Comparison of ENCODE assay signal across 18 cellular contexts in the genomic region with DNA sequence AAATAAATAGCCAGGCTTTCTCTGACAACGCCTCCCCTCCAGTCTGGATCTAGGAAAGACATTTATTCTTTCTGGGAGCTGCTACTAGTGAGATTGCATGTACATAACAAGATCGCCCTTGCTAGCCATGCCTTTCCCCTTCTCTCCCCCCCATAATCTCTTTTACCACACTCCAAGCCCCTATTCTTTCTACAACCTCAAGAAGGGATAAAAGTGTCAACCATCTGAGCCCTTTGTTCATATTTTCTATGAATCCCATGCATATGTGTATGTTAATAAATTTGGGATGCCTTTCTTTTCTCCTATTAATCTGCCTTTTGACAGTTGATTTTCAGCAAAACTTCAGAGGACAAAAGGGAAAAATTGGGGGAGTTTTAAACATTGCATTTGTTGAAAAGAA.
DNase-seq lines count a peak whose midpoint lies in the region; ATAC-seq and TF ChIP-seq lines count a peak whose summit lies in the region.
"Had no signal": no experiment of that assay in that cellular context is flagged by ENCODE, and none has a peak within 500 bp of the region (broad histone marks: within the 10 kb centered on the region; RNA-seq: fewer than 3 reads in every experiment).

No MANE protein-coding gene starts in this region.

- no peaks in the 10 kb centered on the region for H3K9me3 ChIP-seq in HUES64 (ENCODE audit: insufficient read depth, low read depth, low read length)

- H3K36me3 ChIP-seq in GM23338 (ENCODE audit: insufficient read depth): no peaks in the 10 kb centered on the region
- no peaks in the 10 kb centered on the region for H3K36me3 ChIP-seq in HUES64 (ENCODE audit: insufficient read depth, low read length)

- H3K9me2 ChIP-seq in GM23338 (ENCODE audit: insufficient read depth): no peaks in the 10 kb centered on the region; the same call in 1 of the 2 replicates

- TF ChIP-seq CTCF in GM23338 (conservative IDR thresholded peaks at IDR 0.05; ENCODE audit: low read depth in 2 of 2): no peak

- H3K27me3 ChIP-seq in GM23338 (ENCODE audit: insufficient read depth) (no peaks in the 10 kb centered on the region), HUES64 (ENCODE audit: insufficient read depth, low read length) (no peaks in the 10 kb centered on the region)

- H3K27me3 Mint-ChIP-seq in GM23338 (ENCODE audit: insufficient read depth, low read depth, poor library complexity): no peaks in the 10 kb centered on the region
- H3K27me3 Mint-ChIP-seq: B cell had no signal

- ATAC-seq in GM23338 (0 out of 3 replicates have a peak, but pooled peaks have one; percentile 24), GM21390 (IDR thresholded peaks at IDR 0.05; ENCODE audit: unreplicated experiment) (no peak)
- ATAC-seq in stimulated activated effector memory CD8-positive, alpha-beta T cell treated with anti-CD3 and anti-CD28 coated beads, Interleukin-12 subunit alpha, Interleukin-12 subunit beta, amount 100 ng/mL, for 72 hours: no peak

- 56% methylated on average over 2 of the region's 2 CpGs for WGBS in HUES64

- H3K79me2 ChIP-seq in GM23338 (replicated peaks; ENCODE audit: insufficient read depth): no peaks in the 10 kb centered on the region

- no peaks in the 10 kb centered on the region; the same call in 2 of the 3 replicates for H3K9me3 Mint-ChIP-seq in GM23338
- no peaks in the 10 kb centered on the region for H3K9me3 Mint-ChIP-seq in stimulated activated effector memory CD8-positive, alpha-beta T cell treated with anti-CD3 and anti-CD28 coated beads, Interleukin-12 subunit alpha, Interleukin-12 subunit beta, amount 100 ng/mL, for 72 hours
- H3K9me3 Mint-ChIP-seq: HFFc6 had no signal

- H3F3A ChIP-seq in GM23338 (replicated peaks; ENCODE audit: low read depth): no peaks in the 10 kb centered on the region

- peak overlapping the region; percentile 64; the same call in 1 of the 2 replicates for H2AFZ ChIP-seq in GM23338

- DNase-seq in NCI-H82 (lab: John Stamatoyannopoulos, UW) (peak; percentile 5), NCI-H82 treated with DMSO at 0.1 percent for 48 hours (lab: John Stamatoyannopoulos, UW; ENCODE audit: unreplicated experiment) (no peak), GM23338 (ENCODE audit: low spot score) (no peak)
- DNase-seq in stimulated activated effector memory CD8-positive, alpha-beta T cell treated with anti-CD3 and anti-CD28 coated beads, Interleukin-12 subunit alpha, Interleukin-12 subunit beta, amount 100 ng/mL, for 72 hours (ENCODE audit: low spot score in 2 of 2): no peak
- no peak for DNase-seq in stimulated activated naive CD4-positive, alpha-beta T cell treated with Interleukin-2 at 50 U/mL for 16 hours (lab: John Stamatoyannopoulos, UW)
- DNase-seq: C1 segment of cervical spinal cord; Calu3; CD4-positive, alpha-beta memory T cell; COR-L47; DMS53; DMS79 treated with DMSO at 0.1 percent for 48 hours; GF-D8; H7; HFFc6 had no signal

- H3K27ac Mint-ChIP-seq in GM23338: peak overlapping the region; percentile 9; the same call in 1 of the 2 replicates
- H3K27ac Mint-ChIP-seq in stimulated activated effector memory CD8-positive, alpha-beta T cell treated with anti-CD3 and anti-CD28 coated beads, Interleukin-12 subunit alpha, Interleukin-12 subunit beta, amount 100 ng/mL, for 72 hours: no peak overlapping the region
- H3K27ac Mint-ChIP-seq: B cell; CD4-positive, alpha-beta memory T cell; HFFc6 had no signal

- H3K4me3 ChIP-seq in GM23338 (no peak overlapping the region), HUES64 (ENCODE audit: low read length) (no peak overlapping the region)

- H3K4me1 Mint-ChIP-seq in GM23338: peaks cover 15% of the 10 kb centered on the region; the same call in 2 of the 3 replicates
- no peaks in the 10 kb centered on the region for H3K4me1 Mint-ChIP-seq in stimulated activated effector memory CD8-positive, alpha-beta T cell treated with anti-CD3 and anti-CD28 coated beads, Interleukin-12 subunit alpha, Interleukin-12 subunit beta, amount 100 ng/mL, for 72 hours
- H3K4me1 Mint-ChIP-seq: CD4-positive, alpha-beta memory T cell had no signal

- H4K20me1 ChIP-seq in GM23338 (replicated peaks; ENCODE audit: insufficient read depth): no peaks in the 10 kb centered on the region

- no peak overlapping the region for H3K4me3 Mint-ChIP-seq in GM23338
- H3K4me3 Mint-ChIP-seq in stimulated activated effector memory CD8-positive, alpha-beta T cell treated with anti-CD3 and anti-CD28 coated beads, Interleukin-12 subunit alpha, Interleukin-12 subunit beta, amount 100 ng/mL, for 72 hours: no peak overlapping the region
- H3K4me3 Mint-ChIP-seq: B cell; CD4-positive, alpha-beta memory T cell; HFFc6 had no signal

- no peak overlapping the region for H3K9ac ChIP-seq in HUES64 (ENCODE audit: low read depth, low read length)

- H3K4me2 ChIP-seq in GM23338: peak overlapping the region; percentile 45; the same call in 1 of the 2 replicates

- no peaks in the 10 kb centered on the region for H3K36me3 Mint-ChIP-seq in GM23338 (ENCODE audit: low read depth)
- H3K36me3 Mint-ChIP-seq in stimulated activated effector memory CD8-positive, alpha-beta T cell treated with anti-CD3 and anti-CD28 coated beads, Interleukin-12 subunit alpha, Interleukin-12 subunit beta, amount 100 ng/mL, for 72 hours: no peaks in the 10 kb centered on the region
- H3K36me3 Mint-ChIP-seq: CD4-positive, alpha-beta memory T cell had no signal

- H3K4me1 ChIP-seq in GM23338 (ENCODE audit: insufficient read depth) (peaks cover 16% of the 10 kb centered on the region), HUES64 (ENCODE audit: insufficient read depth, low read length) (peaks cover 11% of the 10 kb centered on the region; the same call in 1 of the 2 replicates)

- H3K27ac ChIP-seq in GM23338 (ENCODE audit: low read depth) (peak overlapping the region; percentile 71; the same call in 1 of the 2 replicates), HUES64 (ENCODE audit: low read depth, low read length) (peak overlapping the region; percentile 55; the same call in 1 of the 2 replicates)
- H3K27ac ChIP-seq: 22Rv1 had no signal

TF ChIP-seq in GM23338, 12 proteins besides CTCF, POLR2A, EP300 and RAD21:
- TF ChIP-seq POLR2AphosphoS5 (IDR thresholded peaks at IDR 0.05; ENCODE audit: low read depth): no peak
- TF ChIP-seq EZH2phosphoT487 (IDR thresholded peaks at IDR 0.05; ENCODE audit: unreplicated experiment): no peak
- TF ChIP-seq JUNB (IDR thresholded peaks at IDR 0.05; ENCODE audit: unreplicated experiment): no peak
